In genomic region chr9:126410229-126410628, GRCh38 we compare ENCODE assay signal across 21 cellular contexts.
"Had no signal": no experiment of that assay in that cellular context is flagged by ENCODE, and none has a peak within 500 bp of the region (broad histone marks: within the 10 kb centered on the region; RNA-seq: fewer than 3 reads in every experiment).

No MANE protein-coding gene starts in this region.

- DNase-seq: activated CD4-positive, alpha-beta T cell treated with anti-CD3 and anti-CD28 coated beads, Interleukin-2, amount 10 ng/mL, durations not matched to agents 24 days and 14 days; activated gamma-delta T cell treated with Interleukin-2 at 50 U/mL for 16 hours; activated T-cell treated with anti-CD3 and anti-CD28 coated beads for 4 hours; adrenal gland; cerebellar nuclear complex; cortex of kidney; gastrocnemius medialis; heart left ventricle; kidney glomerular epithelial cell; left ventricle myocardium inferior; stimulated activated CD4-positive, alpha-beta T cell treated with anti-CD3 and anti-CD28 coated beads, Interleukin-15, amount 100 ng/mL, for 24 hours; stimulated activated CD4-positive, alpha-beta T cell treated with anti-CD3 and anti-CD28 coated beads, Interleukin-2, amount 100 ng/mL, for 48 hours; stimulated activated naive CD8-positive, alpha-beta T cell treated with anti-CD3 and anti-CD28 coated beads, Interleukin-15, amount 100 ng/mL, for 72 hours; SW 1271 had no signal

- H3K27me3 ChIP-seq: adrenal gland, breast epithelium, gastrocnemius medialis, heart left ventricle, right atrium auricular region, suprapubic skin had no signal

- ATAC-seq: gastrocnemius medialis; heart left ventricle; stimulated activated naive CD8-positive, alpha-beta T cell treated with anti-CD3 and anti-CD28 coated beads, Interleukin-15, amount 100 ng/mL, for 72 hours had no signal

- H3K36me3 ChIP-seq: adrenal gland, breast epithelium, left ventricle myocardium inferior, prostate gland, right atrium auricular region had no signal

- H3K27me3 Mint-ChIP-seq: stimulated activated naive CD8-positive, alpha-beta T cell treated with anti-CD3 and anti-CD28 coated beads, Interleukin-15, amount 100 ng/mL, for 72 hours; type B pancreatic cell had no signal

- H3K4me1 ChIP-seq: adrenal gland, breast epithelium, gastrocnemius medialis, prostate gland had no signal

- H3K4me3 Mint-ChIP-seq: neural crest cell, type B pancreatic cell had no signal

- H3K4me3 ChIP-seq: adrenal gland, breast epithelium, gastrocnemius medialis, heart left ventricle, left ventricle myocardium inferior, prostate gland, right atrium auricular region, suprapubic skin had no signal

- H3K9me3 Mint-ChIP-seq: activated CD4-positive, alpha-beta T cell treated with anti-CD3 and anti-CD28 coated beads, Interleukin-2, amount 10 ng/mL, durations not matched to agents 24 days and 14 days; activated T-helper 1 cell treated with anti-CD3 and anti-CD28 coated beads, Interleukin-12 subunit alpha, Interleukin-12 subunit beta, Interleukin-2, Interleukin-4 antibody, amounts not matched to agents 30 ng/mL and 10 ng/mL and 1 ng/mL, durations not matched to agents 14 hours and 24 hours and 36 hours; neural crest cell; stimulated activated naive CD8-positive, alpha-beta T cell treated with anti-CD3 and anti-CD28 coated beads, Interleukin-15, amount 100 ng/mL, for 72 hours; type B pancreatic cell had no signal

- H3K27ac Mint-ChIP-seq: activated T-helper 1 cell treated with anti-CD3 and anti-CD28 coated beads, Interleukin-12 subunit alpha, Interleukin-12 subunit beta, Interleukin-2, Interleukin-4 antibody, amounts not matched to agents 30 ng/mL and 10 ng/mL and 1 ng/mL, durations not matched to agents 14 hours and 24 hours and 36 hours; type B pancreatic cell had no signal

- H3K27ac ChIP-seq: adrenal gland, breast epithelium, gastrocnemius medialis, left ventricle myocardium inferior, prostate gland, right atrium auricular region, suprapubic skin had no signal

- H3K9me3 ChIP-seq: adrenal gland, breast epithelium, gastrocnemius medialis, heart left ventricle, left ventricle myocardium inferior, prostate gland, right atrium auricular region, suprapubic skin had no signal
